In the genomic region with DNA sequence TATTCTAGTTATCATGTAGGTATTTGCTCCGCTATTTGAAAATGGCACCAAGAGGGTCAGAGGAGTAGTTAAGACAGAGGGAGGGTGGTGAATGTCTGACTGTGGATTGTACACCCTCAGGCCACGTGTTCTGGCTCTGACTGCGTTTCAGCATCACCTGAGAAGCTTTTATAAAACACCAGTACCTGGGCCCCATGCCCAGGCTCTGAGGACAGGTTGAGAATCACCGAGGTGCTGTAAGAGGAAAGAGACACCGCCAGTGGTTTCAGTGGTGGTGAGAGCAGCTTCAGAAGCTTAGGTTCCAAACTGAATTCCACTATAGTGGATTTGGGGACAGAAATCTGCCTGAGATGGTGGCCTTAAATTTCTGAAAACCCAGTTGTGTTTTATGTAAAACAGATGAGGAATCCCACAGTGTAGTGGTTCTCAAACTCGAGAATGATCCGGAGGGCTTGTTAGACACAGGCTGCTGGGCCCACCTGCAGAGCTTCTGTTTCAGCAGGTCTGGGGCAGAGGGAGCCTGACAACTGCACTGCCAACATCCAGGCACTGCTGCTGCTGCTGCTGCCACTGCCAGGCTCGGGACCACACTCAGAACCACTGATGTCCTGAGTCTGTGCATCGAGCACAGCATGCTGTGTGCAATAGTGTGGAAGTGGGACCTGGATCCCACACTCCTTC, we compare ENCODE assay signal across 1 cellular context.
TF ChIP-seq lines count a peak whose summit lies in the region.

No MANE protein-coding gene starts in this region.

TF ChIP-seq in K562, 482 proteins besides CTCF, POLR2A, EP300 and RAD21 (continued from another document):
- TF ChIP-seq, protein P1, sequence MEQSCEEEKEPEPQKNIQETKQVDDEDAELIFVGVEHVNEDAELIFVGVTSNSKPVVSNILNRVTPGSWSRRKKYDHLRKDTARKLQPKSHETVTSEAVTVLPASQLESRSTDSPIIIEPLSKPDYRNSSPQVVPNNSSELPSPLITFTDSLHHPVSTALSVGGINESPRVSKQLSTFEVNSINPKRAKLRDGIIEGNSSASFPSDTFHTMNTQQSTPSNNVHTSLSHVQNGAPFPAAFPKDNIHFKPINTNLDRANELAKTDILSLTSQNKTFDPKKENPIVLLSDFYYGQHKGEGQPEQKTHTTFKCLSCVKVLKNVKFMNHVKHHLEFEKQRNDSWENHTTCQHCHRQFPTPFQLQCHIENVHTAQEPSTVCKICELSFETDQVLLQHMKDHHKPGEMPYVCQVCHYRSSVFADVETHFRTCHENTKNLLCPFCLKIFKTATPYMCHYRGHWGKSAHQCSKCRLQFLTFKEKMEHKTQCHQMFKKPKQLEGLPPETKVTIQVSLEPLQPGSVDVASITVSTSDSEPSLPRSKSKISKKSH (CRISPR knock-in tag; IDR thresholded peaks at IDR 0.05): no peak
- TF ChIP-seq, protein P2, sequence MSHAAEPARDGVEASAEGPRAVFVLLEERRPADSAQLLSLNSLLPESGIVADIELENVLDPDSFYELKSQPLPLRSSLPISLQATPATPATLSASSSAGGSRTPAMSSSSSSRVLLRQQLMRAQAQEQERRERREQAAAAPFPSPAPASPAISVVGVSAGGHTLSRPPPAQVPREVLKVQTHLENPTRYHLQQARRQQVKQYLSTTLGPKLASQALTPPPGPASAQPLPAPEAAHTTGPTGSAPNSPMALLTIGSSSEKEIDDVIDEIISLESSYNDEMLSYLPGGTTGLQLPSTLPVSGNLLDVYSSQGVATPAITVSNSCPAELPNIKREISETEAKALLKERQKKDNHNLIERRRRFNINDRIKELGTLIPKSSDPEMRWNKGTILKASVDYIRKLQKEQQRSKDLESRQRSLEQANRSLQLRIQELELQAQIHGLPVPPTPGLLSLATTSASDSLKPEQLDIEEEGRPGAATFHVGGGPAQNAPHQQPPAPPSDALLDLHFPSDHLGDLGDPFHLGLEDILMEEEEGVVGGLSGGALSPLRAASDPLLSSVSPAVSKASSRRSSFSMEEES (CRISPR knock-in tag; IDR thresholded peaks at IDR 0.05): no peak
- TF ChIP-seq NFATC3 (IDR thresholded peaks at IDR 0.05): no peak
